ENCODE assay signal across 34 cellular contexts in the genomic region with DNA sequence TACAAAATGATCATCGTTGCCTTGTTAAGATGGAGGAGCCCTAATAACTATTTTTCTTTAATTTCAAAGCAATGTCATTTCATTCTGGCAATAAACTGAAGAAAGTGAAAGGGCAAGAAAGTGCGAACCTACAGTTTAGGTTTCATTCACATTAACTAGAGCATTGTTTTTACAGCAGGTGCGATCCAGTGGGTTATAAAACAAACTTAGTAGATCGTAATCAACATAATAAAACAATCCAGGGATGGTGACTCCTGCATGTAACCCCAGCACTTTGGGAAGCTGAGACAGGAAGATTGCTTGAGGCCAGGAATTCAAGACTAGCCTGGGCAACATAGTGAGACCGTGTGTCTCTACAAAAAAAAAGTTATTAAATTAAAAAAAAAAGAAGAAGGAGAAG.
"Had no signal": no experiment of that assay in that cellular context is flagged by ENCODE, and none has a peak within 500 bp of the region (broad histone marks: within the 10 kb centered on the region; RNA-seq: fewer than 3 reads in every experiment).

No MANE protein-coding gene starts in this region.

- FAIRE-seq: colon, endometrium, islet of Langerhans, pancreas had no signal

- ATAC-seq: activated CD4-positive, CD25-positive, alpha-beta regulatory T cell treated with anti-CD3 and anti-CD28 coated beads, Interleukin-2, amount 50 U/mL, for 24 hours; body of pancreas; naive thymus-derived CD4-positive, alpha-beta T cell; pancreas had no signal

- H3K4me3 ChIP-seq: adrenal gland, body of pancreas, esophagus squamous epithelium, left ventricle myocardium inferior, lung, pancreas, prostate gland, right atrium auricular region, upper lobe of left lung, vagina had no signal

- H3K27me3 ChIP-seq: adrenal gland, body of pancreas, esophagus squamous epithelium, pancreas, right atrium auricular region, upper lobe of left lung, vagina had no signal

- H3K27me3 Mint-ChIP-seq: naive thymus-derived CD4-positive, alpha-beta T cell; stimulated activated naive CD8-positive, alpha-beta T cell treated with anti-CD3 and anti-CD28 coated beads, Interleukin-15, Interleukin-2, amounts not matched to agents 100 ng/mL and 50 ng/mL, for 24 hours had no signal

- H3K4me1 ChIP-seq: adrenal gland, body of pancreas, esophagus squamous epithelium, left ventricle myocardium inferior, pancreas, prostate gland, right atrium auricular region, upper lobe of left lung, vagina had no signal

- H3K4me3 Mint-ChIP-seq: activated naive CD4-positive, alpha-beta T cell treated with anti-CD3 and anti-CD28 coated beads for 36 hours; activated naive CD8-positive, alpha-beta T cell treated with anti-CD3 and anti-CD28 coated beads for 36 hours; activated T-helper 1 cell treated with anti-CD3 and anti-CD28 coated beads, Interleukin-12 subunit alpha, Interleukin-12 subunit beta, Interleukin-2, Interleukin-4 antibody, amounts not matched to agents 30 ng/mL and 10 ng/mL and 1 ng/mL, durations not matched to agents 14 hours and 24 hours and 36 hours; naive thymus-derived CD4-positive, alpha-beta T cell; stimulated activated naive CD8-positive, alpha-beta T cell treated with anti-CD3 and anti-CD28 coated beads, Interleukin-15, Interleukin-2, amounts not matched to agents 100 ng/mL and 50 ng/mL, for 24 hours; T-helper 2 cell treated with Interferon-gamma antibody and Interleukin-4, amounts not matched to agents 5 μg/mL and 100 μg/mL, for 36 hours had no signal

- H3K27ac ChIP-seq: adrenal gland, body of pancreas, epithelial cell of prostate, esophagus squamous epithelium, left ventricle myocardium inferior, pancreas, prostate gland, right atrium auricular region, upper lobe of left lung, vagina had no signal

- DNase-seq: activated CD4-positive, alpha-beta T cell treated with anti-CD3 and anti-CD28 coated beads for 48 hours; activated CD4-positive, alpha-beta T cell treated with anti-CD3 and anti-CD28 coated beads, Interleukin-2, amount 50 U/mL, for 48 hours; activated CD8-positive, alpha-beta memory T cell treated with anti-CD3 and anti-CD28 coated beads for 24 hours; activated CD8-positive, alpha-beta memory T cell treated with anti-CD3 and anti-CD28 coated beads, Interleukin-2, amount 50 U/mL, for 4 hours; activated effector memory CD4-positive, alpha-beta T cell treated with anti-CD3 and anti-CD28 coated beads, Interleukin-2, amount 50 U/mL, for 16 hours; activated naive CD4-positive, alpha-beta T cell treated with anti-CD3 and anti-CD28 coated beads for 36 hours; activated naive CD8-positive, alpha-beta T cell treated with anti-CD3 and anti-CD28 coated beads for 36 hours; activated T-cell treated with anti-CD3 and anti-CD28 coated beads, Interleukin-2, amount 50 U/mL, for 1 hour; adrenal gland; aorta; body of pancreas; effector CD8-positive, alpha-beta T cell; esophagus squamous epithelium; foreskin melanocyte; left ventricle myocardium inferior; naive thymus-derived CD4-positive, alpha-beta T cell; pancreas; stimulated activated CD4-positive, alpha-beta T cell treated with anti-CD3 and anti-CD28 coated beads, Interleukin-15, amount 100 ng/mL, for 24 hours; stimulated activated CD4-positive, alpha-beta T cell treated with anti-CD3 and anti-CD28 coated beads, Interleukin-2, amount 100 ng/mL, for 24 hours; substantia nigra; T-helper 1 cell; upper lobe of left lung had no signal

- H3K27ac Mint-ChIP-seq: activated naive CD4-positive, alpha-beta T cell treated with anti-CD3 and anti-CD28 coated beads for 36 hours; activated naive CD8-positive, alpha-beta T cell treated with anti-CD3 and anti-CD28 coated beads for 36 hours; activated T-helper 1 cell treated with anti-CD3 and anti-CD28 coated beads, Interleukin-12 subunit alpha, Interleukin-12 subunit beta, Interleukin-2, Interleukin-4 antibody, amounts not matched to agents 30 ng/mL and 10 ng/mL and 1 ng/mL, durations not matched to agents 14 hours and 24 hours and 36 hours; naive thymus-derived CD4-positive, alpha-beta T cell; stimulated activated naive CD8-positive, alpha-beta T cell treated with anti-CD3 and anti-CD28 coated beads, Interleukin-15, Interleukin-2, amounts not matched to agents 100 ng/mL and 50 ng/mL, for 24 hours; T-helper 2 cell treated with Interferon-gamma antibody and Interleukin-4, amounts not matched to agents 5 μg/mL and 100 μg/mL, for 36 hours had no signal

- H3K36me3 ChIP-seq: adrenal gland, esophagus squamous epithelium, left ventricle myocardium inferior, pancreas, prostate gland, right atrium auricular region, upper lobe of left lung, vagina had no signal

- H3K9me3 ChIP-seq: adrenal gland, body of pancreas, esophagus squamous epithelium, left ventricle myocardium inferior, pancreas, prostate gland, right atrium auricular region, upper lobe of left lung, vagina had no signal

- H3K9me3 Mint-ChIP-seq: activated naive CD4-positive, alpha-beta T cell treated with anti-CD3 and anti-CD28 coated beads for 36 hours; activated naive CD8-positive, alpha-beta T cell treated with anti-CD3 and anti-CD28 coated beads for 36 hours; activated T-helper 1 cell treated with anti-CD3 and anti-CD28 coated beads, Interleukin-12 subunit alpha, Interleukin-12 subunit beta, Interleukin-2, Interleukin-4 antibody, amounts not matched to agents 30 ng/mL and 10 ng/mL and 1 ng/mL, durations not matched to agents 14 hours and 24 hours and 36 hours; stimulated activated naive CD8-positive, alpha-beta T cell treated with anti-CD3 and anti-CD28 coated beads, Interleukin-15, Interleukin-2, amounts not matched to agents 100 ng/mL and 50 ng/mL, for 24 hours; T-helper 2 cell treated with Interferon-gamma antibody and Interleukin-4, amounts not matched to agents 5 μg/mL and 100 μg/mL, for 36 hours had no signal
